In the genomic region with DNA sequence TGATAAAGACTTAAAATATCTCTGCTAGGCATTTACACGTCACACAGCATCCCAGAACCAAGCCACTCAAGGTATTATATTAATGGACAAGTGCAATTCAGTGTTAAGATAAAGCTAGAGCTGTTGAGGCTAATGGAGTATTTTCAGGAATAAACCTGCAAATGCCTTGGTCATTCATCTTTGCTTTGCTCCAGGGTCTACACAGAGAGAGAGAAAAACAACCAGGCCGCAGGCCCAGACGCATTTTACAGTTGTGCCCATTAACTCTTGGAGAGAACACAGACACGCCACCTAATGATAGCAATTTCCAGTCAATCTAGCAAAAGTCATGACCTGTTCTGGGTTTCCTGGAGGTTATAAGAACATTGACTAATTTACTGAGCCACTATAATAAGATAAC, we compare ENCODE assay signal across 25 cellular contexts.
"Had no signal": no experiment of that assay in that cellular context is flagged by ENCODE, and none has a peak within 500 bp of the region (broad histone marks: within the 10 kb centered on the region; RNA-seq: fewer than 3 reads in every experiment).

No MANE protein-coding gene starts in this region.

- H3K36me3 Mint-ChIP-seq: activated naive CD8-positive, alpha-beta T cell treated with anti-CD3 and anti-CD28 coated beads, Interleukin-2, amount 10 ng/mL, durations not matched to agents 7 days and 5 days; naive B cell; stimulated activated memory B cell treated with anti-CD40 and anti-IgM and Interleukin-4, amounts not matched to agents 10 μg/mL and 1 μg/mL and 100 μg/mL, for 72 hours had no signal

- H3K27ac Mint-ChIP-seq: activated naive CD4-positive, alpha-beta T cell treated with anti-CD3 and anti-CD28 coated beads for 36 hours; activated naive CD8-positive, alpha-beta T cell treated with anti-CD3 and anti-CD28 coated beads, Interleukin-2, amount 10 ng/mL, durations not matched to agents 7 days and 5 days; activated T-helper 2 cell treated with anti-CD3 and anti-CD28 coated beads, Interferon-gamma antibody, Interleukin-2, Interleukin-4, amounts not matched to agents 10 μg/mL and 5 μg/mL and 100 μg/mL, durations not matched to agents 14 hours and 24 hours and 36 hours; naive B cell; stimulated activated memory B cell treated with anti-CD40 and anti-IgM and Interleukin-4, amounts not matched to agents 10 μg/mL and 1 μg/mL and 100 μg/mL, for 72 hours had no signal

- H3K27ac ChIP-seq: coronary artery, epithelial cell of prostate, heart right ventricle, lower lobe of right lung, sigmoid colon, stomach, suprapubic skin, tibial nerve, WERI-Rb-1 had no signal

- H3K9me3 Mint-ChIP-seq: neural crest cell had no signal

- H3K27me3 Mint-ChIP-seq: activated naive CD8-positive, alpha-beta T cell treated with anti-CD3 and anti-CD28 coated beads, Interleukin-2, amount 10 ng/mL, durations not matched to agents 7 days and 5 days; naive B cell; stimulated activated memory B cell treated with anti-CD40 and anti-IgM and Interleukin-4, amounts not matched to agents 10 μg/mL and 1 μg/mL and 100 μg/mL, for 72 hours had no signal

- DNase-seq: activated CD4-positive, alpha-beta T cell treated with anti-CD3 and anti-CD28 coated beads for 1 hour; activated CD8-positive, alpha-beta memory T cell treated with anti-CD3 and anti-CD28 coated beads, Interleukin-2, amount 50 U/mL, for 48 hours; activated naive CD4-positive, alpha-beta T cell treated with anti-CD3 and anti-CD28 coated beads for 36 hours; activated naive CD8-positive, alpha-beta T cell treated with anti-CD3 and anti-CD28 coated beads, Interleukin-2, amount 10 ng/mL, durations not matched to agents 7 days and 5 days; activated T-cell treated with anti-CD3 and anti-CD28 coated beads, Interleukin-2, amount 50 U/mL, for 4 hours; amygdala; heart right ventricle; kidney; lower lobe of right lung; mesendoderm; naive B cell; retina; sigmoid colon; stimulated activated CD4-positive, alpha-beta T cell treated with anti-CD3 and anti-CD28 coated beads, Interleukin-15, amount 100 ng/mL, for 24 hours; stomach; WERI-Rb-1 had no signal

- H3K4me3 Mint-ChIP-seq: activated naive CD4-positive, alpha-beta T cell treated with anti-CD3 and anti-CD28 coated beads for 36 hours; activated naive CD8-positive, alpha-beta T cell treated with anti-CD3 and anti-CD28 coated beads, Interleukin-2, amount 10 ng/mL, durations not matched to agents 7 days and 5 days; activated T-cell treated with anti-CD3 and anti-CD28 coated beads, Interleukin-2, amount 50 U/mL, for 4 hours; naive B cell; neural crest cell; stimulated activated memory B cell treated with anti-CD40 and anti-IgM and Interleukin-4, amounts not matched to agents 10 μg/mL and 1 μg/mL and 100 μg/mL, for 72 hours had no signal

- FAIRE-seq: bronchial epithelial cell, kidney, TTC549 had no signal

- H3K4me1 Mint-ChIP-seq: activated naive CD8-positive, alpha-beta T cell treated with anti-CD3 and anti-CD28 coated beads, Interleukin-2, amount 10 ng/mL, durations not matched to agents 7 days and 5 days; naive B cell; neural crest cell; stimulated activated memory B cell treated with anti-CD40 and anti-IgM and Interleukin-4, amounts not matched to agents 10 μg/mL and 1 μg/mL and 100 μg/mL, for 72 hours had no signal
